In the genomic region with DNA sequence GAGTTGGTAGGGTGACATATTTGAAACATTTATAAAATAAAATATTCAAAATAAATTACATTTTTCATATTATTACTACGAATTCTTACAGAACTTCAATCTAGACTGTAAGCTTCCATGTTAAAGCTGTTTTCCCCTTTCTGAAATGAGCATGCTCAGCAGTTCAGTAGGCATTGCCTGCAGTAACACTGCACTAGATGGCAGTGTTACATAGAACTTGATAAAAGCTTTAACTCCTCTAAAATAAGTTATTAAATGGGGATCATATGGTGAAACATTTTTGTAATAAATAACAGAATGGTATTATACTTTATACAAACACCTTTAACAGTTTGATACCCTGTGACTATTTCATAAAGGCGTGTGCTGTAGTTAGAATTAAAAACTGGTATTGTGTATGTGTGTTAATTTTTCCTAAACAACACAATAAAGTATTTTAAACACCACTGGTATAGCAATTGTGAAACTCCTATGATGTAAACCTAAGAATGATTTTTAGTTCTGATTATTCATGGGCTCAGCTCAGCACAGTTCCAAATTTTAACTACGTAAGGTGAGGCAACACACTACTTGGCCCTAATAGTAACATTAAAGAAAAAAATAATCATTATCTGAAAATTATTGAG, we compare ENCODE assay signal across 8 cellular contexts. TPM values are rescaled to one million over a fixed set of nuclear protein-coding genes. Genes with fewer than 3 reads are reported as not detected.
DNase-seq lines count a peak whose midpoint lies in the region; ATAC-seq and TF ChIP-seq lines count a peak whose summit lies in the region.

No MANE protein-coding gene starts in this region.

- no peak overlapping the region for H3K4me3 ChIP-seq in CD4-positive, alpha-beta memory T cell (ENCODE audit: low read length in 2 of 2)
- H3K4me3 ChIP-seq in OCI-LY3 (ENCODE audit: low read length) (no peak overlapping the region; the same call in 1 of the 2 replicates), lung (no peak overlapping the region)

- no peaks in the 10 kb centered on the region for H3K27me3 ChIP-seq in CD4-positive, alpha-beta memory T cell (ENCODE audit: insufficient read depth, low read length)
- H3K27me3 ChIP-seq in OCI-LY3 (ENCODE audit: low read depth, low read length) = no peaks in the 10 kb centered on the region
- no peaks in the 10 kb centered on the region for H3K27me3 ChIP-seq in lung (ENCODE audit: control insufficient read depth, insufficient read depth)

- no peaks in the 10 kb centered on the region for H3K9me3 ChIP-seq in CD4-positive, alpha-beta memory T cell (ENCODE audit: control insufficient read depth in 1 of 2, low read length in 2 of 2)
- peaks cover 6% of the 10 kb centered on the region; the same call in 1 of the 2 replicates for H3K9me3 ChIP-seq in OCI-LY3 (ENCODE audit: insufficient read depth, low read length)
- peaks cover 0 to 1% of the 10 kb centered on the region in 2 donors for H3K9me3 ChIP-seq in lung (ENCODE audit: control insufficient read depth in 2 of 2, insufficient read depth in 1 of 2, low read length in 1 of 2)

- no peaks in the 10 kb centered on the region for H3K27me3 Mint-ChIP-seq in CD4-positive, alpha-beta memory T cell

- peak; percentile 96 for TF ChIP-seq CTCF in OCI-LY3 (IDR thresholded peaks at IDR 0.05; ENCODE audit: low read depth, low read length)
- peak; percentile 69 for TF ChIP-seq CTCF in lung (IDR thresholded peaks at IDR 0.05; ENCODE audit: control extremely low read depth, extremely low read depth)

- H3K36me3 ChIP-seq in CD4-positive, alpha-beta memory T cell (ENCODE audit: insufficient read depth, low read length) = no peaks in the 10 kb centered on the region
- H3K36me3 ChIP-seq in OCI-LY3 (replicated peaks; ENCODE audit: low read depth, low read length) (peaks cover 15% of the 10 kb centered on the region), lung (ENCODE audit: control insufficient read depth in 2 of 2, insufficient read depth in 2 of 2, low read length in 2 of 2) (peaks cover 0 to 4% of the 10 kb centered on the region in 2 donors)

- peak; percentile 57 to 71 (median 63) for DNase-seq in CD4-positive, alpha-beta memory T cell
- DNase-seq in cerebellum (ENCODE audit: low spot score) = peak; percentile 8
- no peak for DNase-seq in lung (ENCODE audit: low spot score)
- DNase-seq in NCI-H187 treated with DMSO at 0.1 percent for 48 hours (lab: John Stamatoyannopoulos, UW) = no peak

- peak; percentile 58 for ATAC-seq in GM18519 (IDR thresholded peaks at IDR 0.05; ENCODE audit: low FRiP score, unreplicated experiment)
- ATAC-seq in HG03095 (IDR thresholded peaks at IDR 0.05; ENCODE audit: unreplicated experiment) = peak; percentile 68
- peak; percentile 62 for ATAC-seq in lung (ENCODE audit: insufficient read depth, low FRiP score)
- no peak for ATAC-seq in GM19467 (IDR thresholded peaks at IDR 0.05; ENCODE audit: unreplicated experiment)

- POLR2A ChIA-PET in CD4-positive, alpha-beta memory T cell (lab: Charles Lee; ENCODE audit: partially characterized antibody) = interaction anchor here (0.8 to 9.6 kb wide), 35 partner anchors 10 to 182 kb away, joined by 3 to 349 read pairs (median 9); a partner anchor contains a TSS

- H3K4me1 ChIP-seq in CD4-positive, alpha-beta memory T cell (ENCODE audit: insufficient read depth, low read length) = peaks cover 59% of the 10 kb centered on the region
- H3K4me1 ChIP-seq in OCI-LY3 (ENCODE audit: low read length) = peaks cover 46% of the 10 kb centered on the region
- peaks cover under 1 to 2% of the 10 kb centered on the region in 2 donors for H3K4me1 ChIP-seq in lung (ENCODE audit: control insufficient read depth in 2 of 2, insufficient read depth in 2 of 2, low read length in 2 of 2)

- peak overlapping the region; percentile 23 to 98 (median 92) for H3K27ac Mint-ChIP-seq in CD4-positive, alpha-beta memory T cell

- WGBS in lung, 2 donors = 61% methylated on average over 3 of the region's 3 CpGs

- H2AFZ ChIP-seq in OCI-LY3 (ENCODE audit: low read depth, low read length) = no peak overlapping the region

- peak overlapping the region; percentile 42 for H3K27ac ChIP-seq in CD4-positive, alpha-beta memory T cell (ENCODE audit: low read depth, low read length)
- peak overlapping the region; percentile 52 for H3K27ac ChIP-seq in OCI-LY3 (ENCODE audit: low read length)
- H3K27ac ChIP-seq in lung (ENCODE audit: low read depth in 1 of 2, low read length in 1 of 2) = no peak overlapping the region

- no peaks in the 10 kb centered on the region for H4K20me1 ChIP-seq in OCI-LY3 (ENCODE audit: insufficient read depth, low read length)

- peak overlapping the region in 2 of 8 donors; percentile 53 to 67 for H3K4me3 Mint-ChIP-seq in CD4-positive, alpha-beta memory T cell

- H3K4me1 Mint-ChIP-seq in CD4-positive, alpha-beta memory T cell = peaks cover 43 to 72% (median 58%) of the 10 kb centered on the region in 4 donors

- H3K36me3 Mint-ChIP-seq in CD4-positive, alpha-beta memory T cell = peaks cover 18 to 21% of the 10 kb centered on the region in 2 donors

- intact Hi-C loops in CD4-positive, alpha-beta memory T cell (cut with micrococcal nuclease) = loop anchor here (1.0 to 10.0 kb wide), 8 partner anchors 13 to 1245 kb away; a partner anchor contains a TSS

- CTCF ChIA-PET in CD4-positive, alpha-beta memory T cell (lab: Charles Lee; ENCODE audit: partially characterized antibody) = interaction anchor here (0.6 to 15.1 kb wide), 54 partner anchors 9 to 548 kb away, joined by 3 to 567 read pairs (median 6); a partner anchor contains a TSS

- H3K9ac ChIP-seq in OCI-LY3 (ENCODE audit: low read length) = peak overlapping the region; percentile 9

- H3K4me2 ChIP-seq in OCI-LY3 (ENCODE audit: low read length) = peak overlapping the region; percentile 45

- peaks cover 3% of the 10 kb centered on the region; the same call in 1 of the 2 replicates for H3K79me2 ChIP-seq in OCI-LY3 (ENCODE audit: low read length)

- H3K9me3 Mint-ChIP-seq in CD4-positive, alpha-beta memory T cell = peaks cover 0 to 17% (median 5%) of the 10 kb centered on the region in 8 donors

RNA-seq across cellular contexts. Expression of a gene that starts 11.6 kb away (rescaled TPM):
- total RNA-seq in CD4-positive, alpha-beta memory T cell = 10 to 100 TPM; 21.5 to 22.8 TPM
- 10 to 100 TPM; 23.1 to 29.5 TPM for polyA plus RNA-seq in CD4-positive, alpha-beta memory T cell
- not detected for total RNA-seq in cerebellum
- 1 to 10 TPM in 1 of 2 donors, under 1 TPM in 1; 0.21 to 1.3 TPM for total RNA-seq in lung
- polyA plus RNA-seq in lung = under 1 TPM; 0.24 to 0.60 TPM

RNA-seq across cellular contexts. Expression of a gene that starts 37.5 kb away (rescaled TPM):
- 100 to 1,000 TPM; 203 to 204 TPM for total RNA-seq in CD4-positive, alpha-beta memory T cell
- polyA plus RNA-seq in CD4-positive, alpha-beta memory T cell = 100 to 1,000 TPM; 563 to 954 TPM
- total RNA-seq in cerebellum (1.1 TPM), lung (10 to 100 TPM in 1 of 2 donors, 1 to 10 TPM in 1; 6.3 to 38.3 TPM)
- polyA plus RNA-seq in lung = 10 to 100 TPM in 1 of 2 donors, 1 to 10 TPM in 1; 6.6 to 25.5 TPM

Comparison
In these comparisons a context has a peak if more than half of its experiments do, and no peak if none do; other contexts are left out.
1. DNase-seq: peak in CD4-positive, alpha-beta memory T cell (5 of 5) and cerebellum (single experiment); none in lung (single experiment) and NCI-H187 treated with DMSO at 0.1 percent for 48 hours (single experiment).
2. H3K27ac ChIP-seq: peak in CD4-positive, alpha-beta memory T cell (single experiment) and OCI-LY3 (single experiment); none in lung (0 of 2).
3. RNA of a gene that starts 11.6 kb away (total RNA-seq): 21.5 to 22.8 TPM in CD4-positive, alpha-beta memory T cell; 0.21 to 1.3 TPM in lung and not detected in cerebellum (single experiment); every median in the first group is over 4 times any median in the second.
4. RNA of a gene that starts 37.5 kb away (total RNA-seq): 203 to 204 TPM in CD4-positive, alpha-beta memory T cell; 6.3 to 38.3 TPM in lung and 1.1 TPM in cerebellum (single experiment); every median in the first group is over 4 times any median in the second.